ENCODE assay signal across 13 cellular contexts in genomic region chr19:34399886-34400285, GRCh38.
"Had no signal": no experiment of that assay in that cellular context is flagged by ENCODE, and none has a peak within 500 bp of the region (broad histone marks: within the 10 kb centered on the region; RNA-seq: fewer than 3 reads in every experiment).

No MANE protein-coding gene starts in this region.

- DNase-seq: activated naive CD4-positive, alpha-beta T cell treated with anti-CD3 and anti-CD28 coated beads for 36 hours; adrenal gland; central memory CD4-positive, alpha-beta T cell; dermis blood vessel endothelial cell; endodermal cell; hippocampal formation; ovary; stimulated activated CD4-positive, alpha-beta T cell treated with anti-CD3 and anti-CD28 coated beads, Interleukin-4, amount 100 ng/mL, for 24 hours; stimulated activated naive CD8-positive, alpha-beta T cell treated with anti-CD3 and anti-CD28 coated beads, Interleukin-15, amount 100 ng/mL, for 72 hours had no signal

- H3K4me3 Mint-ChIP-seq: activated naive CD4-positive, alpha-beta T cell treated with anti-CD3 and anti-CD28 coated beads for 36 hours; activated T-helper 1 cell treated with anti-CD3 and anti-CD28 coated beads, Interleukin-12 subunit alpha, Interleukin-12 subunit beta, Interleukin-2, Interleukin-4 antibody, amounts not matched to agents 30 ng/mL and 10 ng/mL and 1 ng/mL, durations not matched to agents 14 hours and 24 hours and 36 hours; endodermal cell; mesothelial cell of epicardium; neural progenitor cell; stimulated activated naive CD8-positive, alpha-beta T cell treated with anti-CD3 and anti-CD28 coated beads, Interleukin-15, amount 100 ng/mL, for 72 hours; T-helper 2 cell treated with Interferon-gamma antibody and Interleukin-4, amounts not matched to agents 5 μg/mL and 100 μg/mL, for 36 hours had no signal

- H3K4me1 ChIP-seq: neural progenitor cell had no signal

- H3K9ac ChIP-seq: neural progenitor cell had no signal

- H3K27me3 ChIP-seq: adrenal gland, neural progenitor cell, ovary had no signal

- ATAC-seq: stimulated activated naive CD8-positive, alpha-beta T cell treated with anti-CD3 and anti-CD28 coated beads, Interleukin-15, amount 100 ng/mL, for 72 hours had no signal

- H3K36me3 ChIP-seq: neural progenitor cell, ovary had no signal

- H3K4me3 ChIP-seq: adrenal gland, neural progenitor cell, ovary had no signal

- H3K9me3 ChIP-seq: adrenal gland, ovary had no signal

- H3K27ac ChIP-seq: adrenal gland, neural progenitor cell, ovary had no signal

- H3K27ac Mint-ChIP-seq: activated naive CD4-positive, alpha-beta T cell treated with anti-CD3 and anti-CD28 coated beads for 36 hours; activated T-helper 1 cell treated with anti-CD3 and anti-CD28 coated beads, Interleukin-12 subunit alpha, Interleukin-12 subunit beta, Interleukin-2, Interleukin-4 antibody, amounts not matched to agents 30 ng/mL and 10 ng/mL and 1 ng/mL, durations not matched to agents 14 hours and 24 hours and 36 hours; neural progenitor cell; T-helper 2 cell treated with Interferon-gamma antibody and Interleukin-4, amounts not matched to agents 5 μg/mL and 100 μg/mL, for 36 hours had no signal

- H3K9me3 Mint-ChIP-seq: activated naive CD4-positive, alpha-beta T cell treated with anti-CD3 and anti-CD28 coated beads for 36 hours; activated T-helper 1 cell treated with anti-CD3 and anti-CD28 coated beads, Interleukin-12 subunit alpha, Interleukin-12 subunit beta, Interleukin-2, Interleukin-4 antibody, amounts not matched to agents 30 ng/mL and 10 ng/mL and 1 ng/mL, durations not matched to agents 14 hours and 24 hours and 36 hours; endodermal cell; mesothelial cell of epicardium; neural progenitor cell; stimulated activated naive CD8-positive, alpha-beta T cell treated with anti-CD3 and anti-CD28 coated beads, Interleukin-15, amount 100 ng/mL, for 72 hours; T-helper 2 cell treated with Interferon-gamma antibody and Interleukin-4, amounts not matched to agents 5 μg/mL and 100 μg/mL, for 36 hours had no signal

- H3K4me2 ChIP-seq: neural progenitor cell had no signal

- H3K27me3 Mint-ChIP-seq: stimulated activated naive CD8-positive, alpha-beta T cell treated with anti-CD3 and anti-CD28 coated beads, Interleukin-15, amount 100 ng/mL, for 72 hours had no signal

- H2AFZ ChIP-seq: neural progenitor cell had no signal
